Comparison of ENCODE assay signal across 11 cellular contexts in genomic region chr3:58383476-58383875, GRCh38. TPM values are rescaled to one million over a fixed set of nuclear protein-coding genes. Genes with fewer than 3 reads are reported as not detected.
A peak's percentile ranks its signal among the peaks of the same experiment; 100 is the strongest.
DNase-seq lines count a peak whose midpoint lies in the region; ATAC-seq and TF ChIP-seq lines count a peak whose summit lies in the region.
"Had no signal": no experiment of that assay in that cellular context is flagged by ENCODE, and none has a peak within 500 bp of the region (broad histone marks: within the 10 kb centered on the region; RNA-seq: fewer than 3 reads in every experiment).

No MANE protein-coding gene starts in this region.

- no peak overlapping the region for H2BK5ac ChIP-seq in mesenchymal stem cell (ENCODE audit: low read depth, low read length, poor library complexity, severe bottlenecking)

- no peak overlapping the region for H2BK120ac ChIP-seq in mesenchymal stem cell (ENCODE audit: low read depth, low read length)

- WGBS in mesenchymal stem cell: 80% methylated on average over 1 of the region's 2 CpGs

- H3K23ac ChIP-seq in mesenchymal stem cell (ENCODE audit: low read length in 2 of 2): no peak overlapping the region

- H3K4ac ChIP-seq in mesenchymal stem cell (ENCODE audit: low read depth in 1 of 2, low read length in 2 of 2): peak overlapping the region in 1 of 2 experiments; percentile 24

- H3K36me3 ChIP-seq in mesenchymal stem cell (ENCODE audit: control insufficient read depth in 1 of 2, insufficient read depth in 2 of 2, low read depth in 1 of 2, low read length in 2 of 2): peaks cover 3 to 13% of the 10 kb centered on the region in 2 experiments
- H3K36me3 ChIP-seq: WERI-Rb-1 had no signal

- H3K4me1 ChIP-seq in mesenchymal stem cell (ENCODE audit: control insufficient read depth, insufficient read depth, low read depth, low read length): peaks cover 12% of the 10 kb centered on the region

- no peak overlapping the region for H3K4me2 ChIP-seq in mesenchymal stem cell (ENCODE audit: low read length, poor library complexity, severe bottlenecking)

- no peak for ATAC-seq in HG03342 (IDR thresholded peaks at IDR 0.05; ENCODE audit: unreplicated experiment)
- ATAC-seq in GM19463 (IDR thresholded peaks at IDR 0.05; ENCODE audit: unreplicated experiment): no peak
- ATAC-seq: stimulated activated naive CD8-positive, alpha-beta T cell treated with anti-CD3 and anti-CD28 coated beads, Interleukin-15, amount 100 ng/mL, for 72 hours had no signal

- TF ChIP-seq CTCF in cardiac fibroblast (IDR thresholded peaks at IDR 0.05; ENCODE audit: low read depth, low read length): no peak

- H3K4me3 ChIP-seq in cardiac fibroblast (replicated peaks in 1 of 2; ENCODE audit: low read depth in 2 of 2, low read length in 2 of 2) (no peak overlapping the region), mesenchymal stem cell (ENCODE audit: insufficient read depth in 1 of 2, low read depth in 1 of 2, low read length in 2 of 2) (peak overlapping the region in 1 of 2 experiments; percentile 52)

- H3K79me1 ChIP-seq in mesenchymal stem cell (replicated peaks; ENCODE audit: low read length, poor library complexity, severe bottlenecking): peaks cover 4% of the 10 kb centered on the region

- H3K9me3 ChIP-seq in mesenchymal stem cell (ENCODE audit: control insufficient read depth, low read length): no peaks in the 10 kb centered on the region

- peak overlapping the region; percentile 63 for H3K27ac ChIP-seq in mesenchymal stem cell (ENCODE audit: low read length, poor library complexity, severe bottlenecking)
- H3K27ac ChIP-seq: WERI-Rb-1 had no signal

- H3K14ac ChIP-seq in mesenchymal stem cell (ENCODE audit: low read length in 2 of 2): no peak overlapping the region

- peak overlapping the region; percentile 65 for H3K9ac ChIP-seq in mesenchymal stem cell (ENCODE audit: low read length)

- DNase-seq in AG08395 (ENCODE audit: low spot score): peak; percentile 49
- peak; percentile 80 for DNase-seq in M059J (ENCODE audit: low read depth)
- DNase-seq in cardiac fibroblast (ENCODE audit: low read depth in 2 of 2): peak; percentile 58 to 66
- peak; percentile 54 for DNase-seq in mesenchymal stem cell
- no peak for DNase-seq in NCI-H1105 (lab: John Stamatoyannopoulos, UW)
- DNase-seq in activated effector memory CD4-positive, alpha-beta T cell treated with Interleukin-2 at 50 U/mL for 16 hours: no peak
- DNase-seq: NCI-H1930; stimulated activated naive CD8-positive, alpha-beta T cell treated with anti-CD3 and anti-CD28 coated beads, Interleukin-15, amount 100 ng/mL, for 72 hours; WERI-Rb-1 had no signal

- peak overlapping the region in 1 of 2 experiments; percentile 81 for H2BK12ac ChIP-seq in mesenchymal stem cell (ENCODE audit: low read length in 2 of 2)

- H4K91ac ChIP-seq in mesenchymal stem cell (ENCODE audit: low read length): no peak overlapping the region

- H2BK15ac ChIP-seq in mesenchymal stem cell (ENCODE audit: low read depth, poor library complexity, severe bottlenecking): no peak overlapping the region

- peaks cover 0 to 3% of the 10 kb centered on the region in 2 experiments for H3K27me3 ChIP-seq in mesenchymal stem cell (ENCODE audit: control insufficient read depth in 1 of 2, insufficient read depth in 1 of 2, low read length in 2 of 2)

- H2AFZ ChIP-seq in mesenchymal stem cell (ENCODE audit: low read depth, low read length): no peak overlapping the region

- no peak overlapping the region for H4K8ac ChIP-seq in mesenchymal stem cell (ENCODE audit: low read length)

- H2AK5ac ChIP-seq in mesenchymal stem cell (ENCODE audit: low read length, severe bottlenecking): no peak overlapping the region

- peak overlapping the region in 1 of 2 experiments; percentile 14 for H3K18ac ChIP-seq in mesenchymal stem cell (ENCODE audit: low read depth in 1 of 2, low read length in 2 of 2)

RNA-seq across cellular contexts. Expression of gene PDHB, which starts 50.2 kb away (rescaled TPM):
- 172 and 254 TPM in 2 replicates for total RNA-seq in M059J (2014; rRNA removed; shearing (Covaris generic))
- 71.9 TPM for polyA plus RNA-seq in mesenchymal stem cell (2013, experiment 1 of 2)
- polyA plus RNA-seq in mesenchymal stem cell (2013, experiment 2 of 2): 76.5 TPM

RNA-seq across cellular contexts. Expression of gene PXK, which starts 50.8 kb away (rescaled TPM):
- 27.1 and 32.2 TPM in 2 replicates for total RNA-seq in M059J (2014; rRNA removed; shearing (Covaris generic))
- polyA plus RNA-seq in mesenchymal stem cell (2013, experiment 1 of 2): 35.4 TPM
- 33.7 TPM for polyA plus RNA-seq in mesenchymal stem cell (2013, experiment 2 of 2)

Comparison
In these comparisons a context has a peak if more than half of its experiments do, and no peak if none do; other contexts are left out.
1. DNase-seq: peak in AG08395 (single experiment), M059J (single experiment), cardiac fibroblast (2 of 2) and mesenchymal stem cell (single experiment); none in NCI-H1105 (single experiment) and activated effector memory CD4-positive, alpha-beta T cell treated with Interleukin-2 at 50 U/mL for 16 hours (single experiment).